Comparison of ENCODE assay signal across 13 cellular contexts in genomic region chr12:82708507-82708906, GRCh38. TPM values are rescaled to one million over a fixed set of nuclear protein-coding genes. Genes with fewer than 3 reads are reported as not detected.
DNase-seq lines count a peak whose midpoint lies in the region; ATAC-seq, FAIRE-seq and TF ChIP-seq lines count a peak whose summit lies in the region.
"Had no signal": no experiment of that assay in that cellular context is flagged by ENCODE, and none has a peak within 500 bp of the region (broad histone marks: within the 10 kb centered on the region; RNA-seq: fewer than 3 reads in every experiment).

No MANE protein-coding gene starts in this region.

- H3K27me3 ChIP-seq in BE2C (no peaks in the 10 kb centered on the region), pancreas (no peaks in the 10 kb centered on the region)
- H3K27me3 ChIP-seq: brain microvascular endothelial cell had no signal

- no peak for TF ChIP-seq CTCF in BE2C (IDR thresholded peaks at IDR 0.05; ENCODE audit: low read depth, low read length)
- TF ChIP-seq CTCF in pancreas (IDR thresholded peaks at IDR 0.05) = no peak

- H3K27ac ChIP-seq in angular gyrus (ENCODE audit: low read depth, low read length) (peak overlapping the region; percentile 83), pancreas (no peak overlapping the region)
- H3K27ac ChIP-seq: brain microvascular endothelial cell had no signal

- peak; percentile 63 for DNase-seq in BE2C
- DNase-seq in hippocampal formation (lab: John Stamatoyannopoulos, UW) = peak; percentile 63 to 75
- no peak for DNase-seq in pancreas
- no peak for DNase-seq in HK-2 (ENCODE audit: unreplicated experiment)
- no peak for DNase-seq in activated gamma-delta T cell treated with Interleukin-2 at 50 U/mL for 16 hours
- no peak for DNase-seq in DMS153 (lab: John Stamatoyannopoulos, UW)
- DNase-seq: activated T-cell treated with anti-CD3 and anti-CD28 coated beads, Interleukin-2, amount 50 U/mL, for 4 hours; brain microvascular endothelial cell; mammary epithelial cell; stimulated activated CD4-positive, alpha-beta T cell treated with anti-CD3 and anti-CD28 coated beads, Interleukin-15, amount 100 ng/mL, for 24 hours had no signal

- intact Hi-C loops in pancreas (cut with DNase I) = no loop called here

- H3K9me3 ChIP-seq in BE2C = no peaks in the 10 kb centered on the region
- H3K9me3 ChIP-seq in pancreas = no peaks in the 10 kb centered on the region

- H3K4me3 ChIP-seq in BE2C (ENCODE audit: low read depth, low read length) (no peak overlapping the region), pancreas (no peak overlapping the region)
- H3K4me3 ChIP-seq: K562 had no signal

- ATAC-seq in pancreas (peak; percentile 12 to 62 (median 27)), GM21360 (IDR thresholded peaks at IDR 0.05; ENCODE audit: unreplicated experiment) (no peak)
- ATAC-seq: activated T-cell treated with anti-CD3 and anti-CD28 coated beads, Interleukin-2, amount 50 U/mL, for 4 hours; K562 had no signal

- H3K36me3 ChIP-seq in BE2C = no peaks in the 10 kb centered on the region
- no peaks in the 10 kb centered on the region for H3K36me3 ChIP-seq in pancreas
- H3K36me3 ChIP-seq: brain microvascular endothelial cell had no signal

- FAIRE-seq in pancreas (lab: Jason Lieb, UNC) = no peak
- FAIRE-seq: K562 had no signal

- WGBS in pancreas, 2 donors = 56 to 64% methylated on average over 6 of the region's 6 CpGs

- peaks cover 16% of the 10 kb centered on the region for H3K4me1 ChIP-seq in BE2C
- H3K4me1 ChIP-seq in pancreas = no peaks in the 10 kb centered on the region

RNA-seq across cellular contexts. Expression of gene TMTC2, which starts 21.8 kb away (rescaled TPM):
- 5.9 TPM for polyA plus RNA-seq in BE2C (2012; ENCODE audit: insufficient read depth, insufficient read length, low read depth)
- 10 to 100 TPM in 2 of 6 donors, 1 to 10 TPM in 4; 5.3 to 14.4 (median 6.5) TPM for total RNA-seq in pancreas
- 1 to 10 TPM; 5.7 to 5.8 TPM for polyA plus RNA-seq in pancreas

Comparison
In these comparisons a context has a peak if more than half of its experiments do, and no peak if none do; other contexts are left out.
1. DNase-seq: peak in BE2C (single experiment) and hippocampal formation (2 of 2); none in pancreas (0 of 6), HK-2 (single experiment), activated gamma-delta T cell treated with Interleukin-2 at 50 U/mL for 16 hours (single experiment) and DMS153 (single experiment).